Comparison of ENCODE assay signal across 8 cellular contexts in genomic region chr9:130138791-130139190, GRCh38. TPM values are rescaled to one million over a fixed set of nuclear protein-coding genes. Genes with fewer than 3 reads are reported as not detected.
DNase-seq lines count a peak whose midpoint lies in the region; ATAC-seq, FAIRE-seq and TF ChIP-seq lines count a peak whose summit lies in the region.

No MANE protein-coding gene starts in this region.

- H3K9me3 Mint-ChIP-seq in naive thymus-derived CD8-positive, alpha-beta T cell: no peaks in the 10 kb centered on the region
- H3K9me3 Mint-ChIP-seq in Caco-2 (ENCODE audit: unreplicated experiment): no peaks in the 10 kb centered on the region

- intact Hi-C loops in endothelial cell of umbilical vein (cut with micrococcal nuclease): no loop called here
- intact Hi-C loops in Caco-2 (cut with micrococcal nuclease; ENCODE audit: unreplicated experiment): no loop called here

- TSS peak; percentile 6 for BruUV-seq in endothelial cell of umbilical vein (replicated peaks; lab: Mats Ljungman, UMichigan)
- no TSS peak for BruUV-seq in Caco-2 (replicated peaks; lab: Mats Ljungman, UMichigan)

- no peak overlapping the region for H2AFZ ChIP-seq in endothelial cell of umbilical vein (ENCODE audit: low read depth, low read length)

- H3K4me3 Mint-ChIP-seq in naive thymus-derived CD8-positive, alpha-beta T cell: peak overlapping the region in 8 of 10 donors; percentile 42 to 69 (median 51)
- H3K4me3 Mint-ChIP-seq in Caco-2 (ENCODE audit: unreplicated experiment): no peak overlapping the region

- DNase-seq in AG08396 (ENCODE audit: low spot score) (peak; percentile 82), M059J (ENCODE audit: low read depth) (peak; percentile 99), endothelial cell of umbilical vein (ENCODE audit: low read depth, low spot score) (peak; percentile 74), Caco-2 (no peak)
- peak in 6 of 10 donors; percentile 8 to 43 (median 21) for DNase-seq in naive thymus-derived CD8-positive, alpha-beta T cell
- no peak for DNase-seq in stimulated activated CD4-positive, alpha-beta T cell treated with anti-CD3 and anti-CD28 coated beads, Interleukin-1b, Interleukin-23, amount 100 ng/mL, for 48 hours

- H3K4me1 ChIP-seq in endothelial cell of umbilical vein (ENCODE audit: control insufficient read depth, extremely low read depth, insufficient read depth, low read length): peaks cover 18% of the 10 kb centered on the region
- H3K4me1 ChIP-seq in Caco-2: no peaks in the 10 kb centered on the region

- H3K27me3 ChIP-seq in endothelial cell of umbilical vein (ENCODE audit: control insufficient read depth in 2 of 2, insufficient read depth in 2 of 2, low read length in 2 of 2): peaks cover 0 to 3% of the 10 kb centered on the region in 2 experiments
- no peaks in the 10 kb centered on the region for H3K27me3 ChIP-seq in Caco-2 (replicated peaks; ENCODE audit: control insufficient read depth, insufficient read depth, low read length)

- no peaks in the 10 kb centered on the region for H4K20me1 ChIP-seq in endothelial cell of umbilical vein (replicated peaks; ENCODE audit: control insufficient read depth, extremely low read depth, insufficient read depth, low read length)

- H3K27me3 Mint-ChIP-seq in naive thymus-derived CD8-positive, alpha-beta T cell: peaks cover 0 to 5% (median 2%) of the 10 kb centered on the region in 5 donors
- H3K27me3 Mint-ChIP-seq in Caco-2 (ENCODE audit: insufficient read depth, unreplicated experiment): no peaks in the 10 kb centered on the region

- peak overlapping the region in 9 of 10 donors; percentile 17 to 75 (median 55) for H3K27ac Mint-ChIP-seq in naive thymus-derived CD8-positive, alpha-beta T cell
- H3K27ac Mint-ChIP-seq in Caco-2 (ENCODE audit: unreplicated experiment): no peak overlapping the region

- FAIRE-seq in endothelial cell of umbilical vein (lab: Jason Lieb, UNC): peak; percentile 77

- dilution Hi-C loops in endothelial cell of umbilical vein (cut with MboI; ENCODE audit: extremely low pct_ligation_motif_present, low sequenced_read_pairs): no loop called here

- H3K4me3 ChIP-seq in endothelial cell of umbilical vein (replicated peaks in 1 of 3; ENCODE audit: insufficient read depth in 1 of 3, low read depth in 1 of 3, low read length in 3 of 3): no peak overlapping the region
- no peak overlapping the region for H3K4me3 ChIP-seq in Caco-2 (ENCODE audit: low read depth, low read length)

- H3K4me2 ChIP-seq in endothelial cell of umbilical vein (ENCODE audit: insufficient read depth, low read length): no peak overlapping the region

- ATAC-seq in naive thymus-derived CD8-positive, alpha-beta T cell: peak; percentile 84 to 93
- ATAC-seq in GM18867 (IDR thresholded peaks at IDR 0.05; ENCODE audit: unreplicated experiment) (no peak), GM21528 (IDR thresholded peaks at IDR 0.05; ENCODE audit: low FRiP score, unreplicated experiment) (no peak)

- no peak overlapping the region for H3K27ac ChIP-seq in endothelial cell of umbilical vein (ENCODE audit: insufficient read depth, low read depth, low read length)

- no peak for TF ChIP-seq CTCF in endothelial cell of umbilical vein (IDR thresholded peaks at IDR 0.05; ENCODE audit: extremely low read depth in 1 of 2, insufficient read depth in 1 of 2, low read depth in 1 of 2, low read length in 2 of 2)
- no peak for TF ChIP-seq CTCF in Caco-2 (IDR thresholded peaks at IDR 0.05; ENCODE audit: insufficient read depth in 1 of 2, low read depth in 1 of 2, low read length in 1 of 2, severe bottlenecking in 1 of 2, unreplicated experiment in 1 of 2)

- H3K36me3 Mint-ChIP-seq in naive thymus-derived CD8-positive, alpha-beta T cell: peaks cover 5 to 30% (median 16%) of the 10 kb centered on the region in 3 donors
- H3K36me3 Mint-ChIP-seq in Caco-2 (ENCODE audit: insufficient read depth, unreplicated experiment): peaks cover 6% of the 10 kb centered on the region

- H3K9me3 ChIP-seq in endothelial cell of umbilical vein (replicated peaks; ENCODE audit: control insufficient read depth, insufficient read depth, low read length) (no peaks in the 10 kb centered on the region), Caco-2 (no peaks in the 10 kb centered on the region)

- H3K4me1 Mint-ChIP-seq in naive thymus-derived CD8-positive, alpha-beta T cell: peaks cover 22 to 62% (median 44%) of the 10 kb centered on the region in 4 donors
- H3K4me1 Mint-ChIP-seq in Caco-2 (ENCODE audit: low read depth, unreplicated experiment): no peaks in the 10 kb centered on the region

- no peaks in the 10 kb centered on the region for H3K79me2 ChIP-seq in endothelial cell of umbilical vein (ENCODE audit: control insufficient read depth, insufficient read depth, low read length)

- no peak for TF ChIP-seq POLR2A in endothelial cell of umbilical vein (IDR thresholded peaks at IDR 0.05; ENCODE audit: low read depth, low read length)

- CTCF ChIA-PET in endothelial cell of umbilical vein (lab: Charles Lee) (interaction anchor here (1.0 to 1.1 kb wide), 3 partner anchors 13 to 97 kb away, joined by 3 to 4 read pairs (median 4); no protein-coding TSS in a partner anchor), Caco-2 (lab: Charles Lee) (no interaction called here)

- H3K36me3 ChIP-seq in endothelial cell of umbilical vein (ENCODE audit: control insufficient read depth in 2 of 2, extremely low read depth in 1 of 2, insufficient read depth in 2 of 2, low read length in 2 of 2) (peaks cover 0 to 3% of the 10 kb centered on the region in 2 experiments), Caco-2 (ENCODE audit: control insufficient read depth, insufficient read depth, low read length) (no peaks in the 10 kb centered on the region; the same call in 1 of the 2 replicates)

- H3K9me1 ChIP-seq in endothelial cell of umbilical vein (replicated peaks; ENCODE audit: control insufficient read depth, extremely low read depth, insufficient read depth, low read length): no peaks in the 10 kb centered on the region

- POLR2A ChIA-PET in endothelial cell of umbilical vein (lab: Charles Lee): interaction anchor here (0.7 kb wide), 1 partner anchor 156 kb away, joined by 3 read pairs; no protein-coding TSS in a partner anchor
- POLR2A ChIA-PET in naive thymus-derived CD8-positive, alpha-beta T cell (lab: Charles Lee): no interaction called here
- POLR2A ChIA-PET in Caco-2 (lab: Charles Lee): no interaction called here

- no peak overlapping the region for H3K9ac ChIP-seq in endothelial cell of umbilical vein (replicated peaks; ENCODE audit: extremely low read depth, insufficient read depth, low read length)

TF ChIP-seq in endothelial cell of umbilical vein, 7 proteins besides CTCF, POLR2A, EP300 and RAD21:
- TF ChIP-seq EZH2 (IDR thresholded peaks at IDR 0.05; ENCODE audit: borderline replicate concordance, low read depth, low read length, severe bottlenecking) (no peak), MYC (IDR thresholded peaks at IDR 0.05; ENCODE audit: low read depth, low read length) (no peak), MAX (IDR thresholded peaks at IDR 0.05; ENCODE audit: insufficient read depth, insufficient read length) (no peak), FOS (IDR thresholded peaks at IDR 0.05; ENCODE audit: borderline replicate concordance, insufficient read depth, low read length) (no peak), POLR2AphosphoS5 (IDR thresholded peaks at IDR 0.05; ENCODE audit: insufficient read depth, low read depth, low read length) (no peak), JUN (IDR thresholded peaks at IDR 0.05; ENCODE audit: borderline replicate concordance, insufficient read depth, insufficient read length, low read depth) (no peak), GATA2 (IDR thresholded peaks at IDR 0.05; ENCODE audit: insufficient read depth, insufficient read length, low read depth, low read length) (no peak)

RNA-seq across cellular contexts. Expression of gene NCS1, which starts 33.4 kb away (rescaled TPM):
- total RNA-seq in M059J (2014; rRNA removed; shearing (Covaris generic)): 30.0 and 49.5 TPM in 2 replicates
- total RNA-seq in endothelial cell of umbilical vein (68.3 and 77.4 TPM in 2 replicates), Caco-2 (2022) (18.2 and 19.1 TPM in 2 replicates)
- 52.2 and 53.6 TPM in 2 replicates for polyA plus RNA-seq in endothelial cell of umbilical vein
- polyA plus RNA-seq in endothelial cell of umbilical vein (2011; cell fraction: cytosol; rRNA removed): 45.3 and 45.6 TPM in 2 replicates
- 22.4 and 24.6 TPM in 2 replicates for polyA plus RNA-seq in endothelial cell of umbilical vein (2011; cell fraction: nucleus; rRNA removed)
- 55.3 and 55.8 TPM in 2 replicates for polyA plus RNA-seq in endothelial cell of umbilical vein (2012)
- polyA minus RNA-seq in endothelial cell of umbilical vein: 41.3 and 49.0 TPM in 2 replicates
- polyA minus RNA-seq in endothelial cell of umbilical vein (2011; cell fraction: cytosol; rRNA and poly(A)+ RNA removed): 47.2 TPM
- polyA minus RNA-seq in endothelial cell of umbilical vein (2011; cell fraction: nucleus; rRNA and poly(A)+ RNA removed): 9.4 and 10.8 TPM in 2 replicates
- not detected for total RNA-seq in naive thymus-derived CD8-positive, alpha-beta T cell
- polyA plus RNA-seq in naive thymus-derived CD8-positive, alpha-beta T cell: under 1 TPM in 1 of 3 donors, not detected in 2; 0.30 TPM

Comparison
In these comparisons a context has a peak if more than half of its experiments do, and no peak if none do; other contexts are left out.
1. DNase-seq: peak in AG08396 (single experiment), M059J (single experiment), endothelial cell of umbilical vein (single experiment) and naive thymus-derived CD8-positive, alpha-beta T cell (6 of 10); none in Caco-2 (0 of 2) and stimulated activated CD4-positive, alpha-beta T cell treated with anti-CD3 and anti-CD28 coated beads, Interleukin-1b, Interleukin-23, amount 100 ng/mL, for 48 hours (single experiment).
2. ATAC-seq: peak in naive thymus-derived CD8-positive, alpha-beta T cell (2 of 2); none in GM18867 (single experiment) and GM21528 (single experiment).
3. RNA of gene NCS1, which starts 33.4 kb away (total RNA-seq): 68.3 to 77.4 TPM in endothelial cell of umbilical vein, 30.0 to 49.5 TPM in M059J and 18.2 to 19.1 TPM in Caco-2; not detected in naive thymus-derived CD8-positive, alpha-beta T cell; every median in the first group is over 10 times any median in the second.